ENCODE assay signal across 8 cellular contexts in the genomic region with DNA sequence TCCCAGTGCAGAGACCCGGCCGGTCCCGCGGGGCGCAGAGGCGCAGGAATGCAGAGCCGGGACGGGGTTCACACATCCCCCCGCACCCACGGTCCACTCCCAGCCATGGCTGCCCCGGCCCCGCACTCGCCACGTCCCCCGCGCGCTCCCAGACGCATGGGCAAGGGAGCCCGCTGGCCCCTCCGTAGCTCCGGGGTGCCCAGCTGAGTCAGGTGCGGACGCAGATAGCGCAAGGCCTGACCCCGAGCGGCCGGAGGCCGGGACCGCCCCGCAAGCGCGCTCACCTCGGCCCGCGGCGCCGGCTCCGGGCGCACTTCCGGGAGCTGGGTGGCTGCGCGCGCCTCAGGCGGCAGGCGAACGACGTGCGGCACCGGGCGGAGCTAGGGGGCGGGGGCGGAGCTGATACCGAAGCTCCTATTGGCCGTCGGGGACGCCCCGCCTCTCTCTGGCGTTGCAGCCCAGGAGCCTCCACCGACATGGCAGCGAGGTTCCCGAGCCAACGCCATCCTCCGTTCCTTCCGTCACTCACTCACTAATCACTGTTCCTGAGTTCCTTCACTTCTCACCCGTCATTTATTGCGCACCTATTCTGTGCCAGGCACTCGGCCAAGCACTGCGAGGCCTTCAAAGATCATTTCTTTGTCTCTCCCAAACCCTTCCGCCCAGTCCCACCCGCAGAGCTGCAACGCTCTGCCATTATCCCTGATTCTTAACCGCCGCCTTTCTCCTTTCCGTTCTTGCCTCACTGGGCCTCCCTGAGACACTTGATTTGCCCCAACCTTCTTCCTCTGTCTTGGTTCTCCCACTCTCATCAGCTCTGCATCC. TPM values are rescaled to one million over a fixed set of nuclear protein-coding genes. Genes with fewer than 3 reads are reported as not detected.
DNase-seq lines count a peak whose midpoint lies in the region; ATAC-seq and TF ChIP-seq lines count a peak whose summit lies in the region.

A gene with protein sequence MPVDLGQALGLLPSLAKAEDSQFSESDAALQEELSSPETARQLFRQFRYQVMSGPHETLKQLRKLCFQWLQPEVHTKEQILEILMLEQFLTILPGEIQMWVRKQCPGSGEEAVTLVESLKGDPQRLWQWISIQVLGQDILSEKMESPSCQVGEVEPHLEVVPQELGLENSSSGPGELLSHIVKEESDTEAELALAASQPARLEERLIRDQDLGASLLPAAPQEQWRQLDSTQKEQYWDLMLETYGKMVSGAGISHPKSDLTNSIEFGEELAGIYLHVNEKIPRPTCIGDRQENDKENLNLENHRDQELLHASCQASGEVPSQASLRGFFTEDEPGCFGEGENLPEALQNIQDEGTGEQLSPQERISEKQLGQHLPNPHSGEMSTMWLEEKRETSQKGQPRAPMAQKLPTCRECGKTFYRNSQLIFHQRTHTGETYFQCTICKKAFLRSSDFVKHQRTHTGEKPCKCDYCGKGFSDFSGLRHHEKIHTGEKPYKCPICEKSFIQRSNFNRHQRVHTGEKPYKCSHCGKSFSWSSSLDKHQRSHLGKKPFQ (minus strand): TSS at position 329 of the 825 bp plus-strand sequence. CDS start 4,646 bp downstream, outside the sequence.

- TF ChIP-seq CTCF in choroid plexus epithelial cell (conservative IDR thresholded peaks at IDR 0.05; ENCODE audit: low read depth, low read length): no peak

- DNase-seq in AML-193 (lab: John Stamatoyannopoulos, UW) (peak; percentile 68 to 70), NCI-H460 (ENCODE audit: extremely low read depth, low read depth) (peak; percentile 94), choroid plexus epithelial cell (ENCODE audit: low read depth) (peak; percentile 95)
- peak; percentile 91 for DNase-seq in activated CD4-positive, alpha-beta T cell treated with anti-CD3 and anti-CD28 coated beads for 1 hour
- peak; percentile 77 to 95 (median 90) for DNase-seq in stimulated activated CD4-positive, alpha-beta T cell treated with anti-CD3 and anti-CD28 coated beads, Interleukin-1b, Interleukin-23, amount 100 ng/mL, for 24 hours (ENCODE audit: low read depth in 4 of 4, low spot score in 1 of 4)

- peak within 1 kb of the TSS; percentile 95 for H3K4me3 ChIP-seq in choroid plexus epithelial cell (ENCODE audit: low read depth, low read length)

- H3K27ac ChIP-seq in layer of hippocampus (ENCODE audit: low read depth, low read length): peak within 1 kb of the TSS; percentile 94

- ATAC-seq in GM19043 (IDR thresholded peaks at IDR 0.05; ENCODE audit: low read depth, unreplicated experiment) (peak; percentile 96), HG03354 (IDR thresholded peaks at IDR 0.05; ENCODE audit: poor library complexity, severe bottlenecking, unreplicated experiment) (peak; percentile 98)

- no peaks in the 10 kb centered on the region for H3K27me3 ChIP-seq in layer of hippocampus (ENCODE audit: control insufficient read depth, insufficient read depth, low read length)

RNA-seq across cellular contexts. Expression of the gene that starts here (rescaled TPM):
- total RNA-seq in NCI-H460 (2014; rRNA removed; shearing (Covaris generic)): 7.9 and 11.0 TPM in 2 replicates
- polyA plus RNA-seq in NCI-H460 (2014; cell fraction: nucleus; rRNA removed): 16.1 and 22.7 TPM in 2 replicates

Comparison
In these comparisons a context has a peak if more than half of its experiments do, and no peak if none do; other contexts are left out.
1. Peak in every context shown above with its lines: DNase-seq, ATAC-seq, H3K4me3 ChIP-seq and H3K27ac ChIP-seq.